2 cellular contexts compared by ENCODE assay signal in genomic region chr2:28926837-28927236, GRCh38.
TF ChIP-seq lines count a peak whose summit lies in the region.

No MANE protein-coding gene starts in this region.

TF ChIP-seq in HepG2, 621 proteins besides CTCF, POLR2A, EP300 and RAD21 (continues in another document):
- TF ChIP-seq KMT2A (CRISPR knock-in tag; IDR thresholded peaks at IDR 0.05) (no peak), ZNF543 (CRISPR knock-in tag; IDR thresholded peaks at IDR 0.05) (no peak), E2F5 (CRISPR knock-in tag; conservative IDR thresholded peaks at IDR 0.05) (no peak), ZNF639 (CRISPR knock-in tag; conservative IDR thresholded peaks at IDR 0.05) (no peak), POLR2AphosphoS5 (IDR thresholded peaks at IDR 0.05; ENCODE audit: low read depth, low read length) (peak; percentile 10; the same call in 1 of the 2 replicates), ZNF138 (CRISPR knock-in tag; IDR thresholded peaks at IDR 0.05; ENCODE audit: low read depth) (no peak), ZBTB38 (CRISPR knock-in tag; IDR thresholded peaks at IDR 0.05) (no peak), TP53 (CRISPR knock-in tag; conservative IDR thresholded peaks at IDR 0.05) (no peak), REL (CRISPR knock-in tag; conservative IDR thresholded peaks at IDR 0.05) (no peak), HIC2 (CRISPR knock-in tag; IDR thresholded peaks at IDR 0.05; ENCODE audit: low read depth) (no peak), ATF6 (CRISPR knock-in tag; conservative IDR thresholded peaks at IDR 0.05) (no peak), BATF2 (CRISPR knock-in tag; IDR thresholded peaks at IDR 0.05) (no peak), RNF219 (CRISPR knock-in tag; IDR thresholded peaks at IDR 0.05) (no peak), ZNF556 (CRISPR knock-in tag; IDR thresholded peaks at IDR 0.05; ENCODE audit: borderline replicate concordance) (no peak), ELF1 (CRISPR knock-in tag; IDR thresholded peaks at IDR 0.05) (no peak), ZNF382 (CRISPR knock-in tag; IDR thresholded peaks at IDR 0.05; ENCODE audit: borderline replicate concordance) (no peak), SPEN (CRISPR knock-in tag; IDR thresholded peaks at IDR 0.05; ENCODE audit: low read depth) (no peak), POLR2AphosphoS2 (IDR thresholded peaks at IDR 0.05; ENCODE audit: low read depth, low read length) (peak; percentile 87; the same call in 1 of the 2 replicates), ZNF234 (CRISPR knock-in tag; conservative IDR thresholded peaks at IDR 0.05) (no peak), FIP1L1 (IDR thresholded peaks at IDR 0.05; ENCODE audit: borderline replicate concordance, insufficient read depth, low read depth, low read length) (no peak), SP2 (CRISPR knock-in tag; IDR thresholded peaks at IDR 0.05) (no peak)

TF ChIP-seq in H1, 55 proteins besides CTCF, POLR2A, EP300 and RAD21:
- TF ChIP-seq POLR2AphosphoS5 (IDR thresholded peaks at IDR 0.05; ENCODE audit: low read depth, low read length) = peak; percentile 57; the same call in 1 of the 2 replicates
- no peak for TF ChIP-seq BCL11A (IDR thresholded peaks at IDR 0.05; ENCODE audit: low read depth in 2 of 2, low read length in 2 of 2)
